Comparison of ENCODE assay signal across 1 cellular context in the genomic region with DNA sequence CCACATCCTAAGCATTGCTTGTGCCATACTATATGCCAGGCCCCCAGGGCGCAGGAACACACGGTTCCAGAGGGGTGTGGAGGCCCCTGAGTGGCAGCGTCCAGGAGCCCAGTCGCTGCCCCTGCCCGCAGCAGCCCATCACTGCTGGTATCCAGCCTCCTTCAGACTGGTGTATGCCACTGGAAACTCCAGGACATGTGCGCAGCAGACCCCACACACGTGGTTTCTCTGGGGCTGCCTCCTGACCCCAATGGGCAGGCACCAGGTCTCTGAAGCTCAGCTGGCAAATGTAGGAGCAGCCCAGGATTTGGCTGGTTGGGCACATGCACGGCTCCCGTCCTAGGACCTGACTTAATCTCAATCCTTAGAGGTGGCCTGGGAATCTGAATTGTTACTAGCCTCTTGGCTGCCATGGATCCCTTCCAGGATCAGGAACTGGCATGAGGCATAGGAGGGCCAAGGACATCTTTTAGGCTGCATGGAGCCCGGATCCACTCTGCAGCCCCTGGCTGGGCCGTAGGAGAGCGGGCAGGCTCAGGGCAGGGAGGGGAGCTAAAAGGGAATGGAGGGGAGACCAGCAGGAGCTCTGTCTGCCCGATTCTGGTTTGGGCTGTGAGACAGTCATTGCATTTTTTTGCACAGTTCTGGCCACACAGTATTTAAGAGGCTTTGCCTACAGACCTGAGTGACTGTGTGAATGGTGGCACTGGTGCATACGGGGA.
TF ChIP-seq lines count a peak whose summit lies in the region.

No MANE protein-coding gene starts in this region.

TF ChIP-seq in H1, 55 proteins besides CTCF, POLR2A, EP300 and RAD21:
- TF ChIP-seq SP2 (IDR thresholded peaks at IDR 0.05; ENCODE audit: low read length) (no peak), JUN (IDR thresholded peaks at IDR 0.05; ENCODE audit: low read depth, low read length) (no peak), EZH2 (IDR thresholded peaks at IDR 0.05; ENCODE audit: low read depth, low read length, severe bottlenecking) (no peak)
- TF ChIP-seq, protein P1, sequence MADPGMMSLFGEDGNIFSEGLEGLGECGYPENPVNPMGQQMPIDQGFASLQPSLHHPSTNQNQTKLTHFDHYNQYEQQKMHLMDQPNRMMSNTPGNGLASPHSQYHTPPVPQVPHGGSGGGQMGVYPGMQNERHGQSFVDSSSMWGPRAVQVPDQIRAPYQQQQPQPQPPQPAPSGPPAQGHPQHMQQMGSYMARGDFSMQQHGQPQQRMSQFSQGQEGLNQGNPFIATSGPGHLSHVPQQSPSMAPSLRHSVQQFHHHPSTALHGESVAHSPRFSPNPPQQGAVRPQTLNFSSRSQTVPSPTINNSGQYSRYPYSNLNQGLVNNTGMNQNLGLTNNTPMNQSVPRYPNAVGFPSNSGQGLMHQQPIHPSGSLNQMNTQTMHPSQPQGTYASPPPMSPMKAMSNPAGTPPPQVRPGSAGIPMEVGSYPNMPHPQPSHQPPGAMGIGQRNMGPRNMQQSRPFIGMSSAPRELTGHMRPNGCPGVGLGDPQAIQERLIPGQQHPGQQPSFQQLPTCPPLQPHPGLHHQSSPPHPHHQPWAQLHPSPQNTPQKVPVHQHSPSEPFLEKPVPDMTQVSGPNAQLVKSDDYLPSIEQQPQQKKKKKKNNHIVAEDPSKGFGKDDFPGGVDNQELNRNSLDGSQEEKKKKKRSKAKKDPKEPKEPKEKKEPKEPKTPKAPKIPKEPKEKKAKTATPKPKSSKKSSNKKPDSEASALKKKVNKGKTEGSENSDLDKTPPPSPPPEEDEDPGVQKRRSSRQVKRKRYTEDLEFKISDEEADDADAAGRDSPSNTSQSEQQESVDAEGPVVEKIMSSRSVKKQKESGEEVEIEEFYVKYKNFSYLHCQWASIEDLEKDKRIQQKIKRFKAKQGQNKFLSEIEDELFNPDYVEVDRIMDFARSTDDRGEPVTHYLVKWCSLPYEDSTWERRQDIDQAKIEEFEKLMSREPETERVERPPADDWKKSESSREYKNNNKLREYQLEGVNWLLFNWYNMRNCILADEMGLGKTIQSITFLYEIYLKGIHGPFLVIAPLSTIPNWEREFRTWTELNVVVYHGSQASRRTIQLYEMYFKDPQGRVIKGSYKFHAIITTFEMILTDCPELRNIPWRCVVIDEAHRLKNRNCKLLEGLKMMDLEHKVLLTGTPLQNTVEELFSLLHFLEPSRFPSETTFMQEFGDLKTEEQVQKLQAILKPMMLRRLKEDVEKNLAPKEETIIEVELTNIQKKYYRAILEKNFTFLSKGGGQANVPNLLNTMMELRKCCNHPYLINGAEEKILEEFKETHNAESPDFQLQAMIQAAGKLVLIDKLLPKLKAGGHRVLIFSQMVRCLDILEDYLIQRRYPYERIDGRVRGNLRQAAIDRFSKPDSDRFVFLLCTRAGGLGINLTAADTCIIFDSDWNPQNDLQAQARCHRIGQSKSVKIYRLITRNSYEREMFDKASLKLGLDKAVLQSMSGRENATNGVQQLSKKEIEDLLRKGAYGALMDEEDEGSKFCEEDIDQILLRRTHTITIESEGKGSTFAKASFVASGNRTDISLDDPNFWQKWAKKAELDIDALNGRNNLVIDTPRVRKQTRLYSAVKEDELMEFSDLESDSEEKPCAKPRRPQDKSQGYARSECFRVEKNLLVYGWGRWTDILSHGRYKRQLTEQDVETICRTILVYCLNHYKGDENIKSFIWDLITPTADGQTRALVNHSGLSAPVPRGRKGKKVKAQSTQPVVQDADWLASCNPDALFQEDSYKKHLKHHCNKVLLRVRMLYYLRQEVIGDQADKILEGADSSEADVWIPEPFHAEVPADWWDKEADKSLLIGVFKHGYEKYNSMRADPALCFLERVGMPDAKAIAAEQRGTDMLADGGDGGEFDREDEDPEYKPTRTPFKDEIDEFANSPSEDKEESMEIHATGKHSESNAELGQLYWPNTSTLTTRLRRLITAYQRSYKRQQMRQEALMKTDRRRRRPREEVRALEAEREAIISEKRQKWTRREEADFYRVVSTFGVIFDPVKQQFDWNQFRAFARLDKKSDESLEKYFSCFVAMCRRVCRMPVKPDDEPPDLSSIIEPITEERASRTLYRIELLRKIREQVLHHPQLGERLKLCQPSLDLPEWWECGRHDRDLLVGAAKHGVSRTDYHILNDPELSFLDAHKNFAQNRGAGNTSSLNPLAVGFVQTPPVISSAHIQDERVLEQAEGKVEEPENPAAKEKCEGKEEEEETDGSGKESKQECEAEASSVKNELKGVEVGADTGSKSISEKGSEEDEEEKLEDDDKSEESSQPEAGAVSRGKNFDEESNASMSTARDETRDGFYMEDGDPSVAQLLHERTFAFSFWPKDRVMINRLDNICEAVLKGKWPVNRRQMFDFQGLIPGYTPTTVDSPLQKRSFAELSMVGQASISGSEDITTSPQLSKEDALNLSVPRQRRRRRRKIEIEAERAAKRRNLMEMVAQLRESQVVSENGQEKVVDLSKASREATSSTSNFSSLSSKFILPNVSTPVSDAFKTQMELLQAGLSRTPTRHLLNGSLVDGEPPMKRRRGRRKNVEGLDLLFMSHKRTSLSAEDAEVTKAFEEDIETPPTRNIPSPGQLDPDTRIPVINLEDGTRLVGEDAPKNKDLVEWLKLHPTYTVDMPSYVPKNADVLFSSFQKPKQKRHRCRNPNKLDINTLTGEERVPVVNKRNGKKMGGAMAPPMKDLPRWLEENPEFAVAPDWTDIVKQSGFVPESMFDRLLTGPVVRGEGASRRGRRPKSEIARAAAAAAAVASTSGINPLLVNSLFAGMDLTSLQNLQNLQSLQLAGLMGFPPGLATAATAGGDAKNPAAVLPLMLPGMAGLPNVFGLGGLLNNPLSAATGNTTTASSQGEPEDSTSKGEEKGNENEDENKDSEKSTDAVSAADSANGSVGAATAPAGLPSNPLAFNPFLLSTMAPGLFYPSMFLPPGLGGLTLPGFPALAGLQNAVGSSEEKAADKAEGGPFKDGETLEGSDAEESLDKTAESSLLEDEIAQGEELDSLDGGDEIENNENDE (IDR thresholded peaks at IDR 0.05; ENCODE audit: insufficient replicate concordance, low read length): no peak
